ENCODE assay signal across 14 cellular contexts in the genomic region with DNA sequence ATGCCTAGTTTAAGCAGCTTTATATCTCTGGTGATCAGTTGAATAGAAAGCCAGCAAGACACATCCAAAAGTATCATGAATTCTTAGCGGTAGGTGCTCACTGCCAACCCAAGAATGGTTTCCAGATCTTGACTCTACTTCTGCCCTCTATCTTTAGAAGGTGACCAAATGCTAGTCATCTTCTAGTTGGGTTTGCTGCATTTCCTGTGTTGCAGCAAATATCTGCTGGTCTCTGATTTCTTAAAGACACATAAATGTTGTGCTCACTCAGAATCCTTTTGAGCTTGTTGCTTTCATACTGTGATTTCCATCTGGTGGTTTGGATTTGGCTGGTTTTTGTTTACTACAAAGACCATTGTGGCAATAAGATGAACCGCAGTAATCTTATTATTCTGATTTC. TPM values are rescaled to one million over a fixed set of nuclear protein-coding genes. Genes with fewer than 3 reads are reported as not detected.
DNase-seq lines count a peak whose midpoint lies in the region; ATAC-seq, FAIRE-seq and TF ChIP-seq lines count a peak whose summit lies in the region.
"Had no signal": no experiment of that assay in that cellular context is flagged by ENCODE, and none has a peak within 500 bp of the region (broad histone marks: within the 10 kb centered on the region; RNA-seq: fewer than 3 reads in every experiment).

No MANE protein-coding gene starts in this region.

- dilution Hi-C loops in mammary epithelial cell (cut with HindIII; ENCODE audit: low sequenced_read_pairs) = no loop called here

- POLR2A ChIA-PET in A549 (lab: Yijun Ruan, JAX) = no interaction called here

- TF ChIP-seq EP300 in A549 (IDR thresholded peaks at IDR 0.05) = no peak

- no peak for ATAC-seq in A549
- ATAC-seq in GM19035 (IDR thresholded peaks at IDR 0.05; ENCODE audit: unreplicated experiment) = no peak
- no peak for ATAC-seq in GM21529 (IDR thresholded peaks at IDR 0.05; ENCODE audit: unreplicated experiment)
- ATAC-seq: left lung, pancreas had no signal

- BruUV-seq in mammary epithelial cell (replicated peaks; lab: Mats Ljungman, UMichigan) = no TSS peak

- 86% methylated on average over 2 of the region's 2 CpGs for WGBS in A549 (ENCODE audit: missing lambda C conversion rate)
- 92% methylated on average over 2 of the region's 2 CpGs for WGBS in mammary epithelial cell (ENCODE audit: low coverage, missing lambda C conversion rate)
- WGBS in esophagus squamous epithelium, 2 donors = 84 to 90% methylated on average over 2 of the region's 2 CpGs

- H3K27me3 ChIP-seq in OCI-LY3 (ENCODE audit: low read depth, low read length) = no peaks in the 10 kb centered on the region
- H3K27me3 ChIP-seq in mammary epithelial cell (ENCODE audit: insufficient read depth, low read length) = no peaks in the 10 kb centered on the region
- no peaks in the 10 kb centered on the region for H3K27me3 ChIP-seq in MM.1S (replicated peaks; ENCODE audit: insufficient read depth, low read length)
- no peaks in the 10 kb centered on the region for H3K27me3 ChIP-seq in esophagus squamous epithelium
- H3K27me3 ChIP-seq: left lung, pancreas had no signal

- CTCF ChIA-PET in A549 (lab: Yijun Ruan, JAX) (interaction anchor here (0.7 to 0.9 kb wide), 2 partner anchors 16 to 24 kb away, joined by 3 to 6 read pairs; no protein-coding TSS in a partner anchor), mammary epithelial cell (lab: Charles Lee; ENCODE audit: low non-redundant PET) (no interaction called here)

- TF ChIP-seq CTCF in A549 (IDR thresholded peaks at IDR 0.05) (no peak), GM12865 (IDR thresholded peaks at IDR 0.05; ENCODE audit: insufficient read depth, low read depth, low read length, missing control alignments) (no peak), OCI-LY3 (IDR thresholded peaks at IDR 0.05; ENCODE audit: low read depth, low read length) (no peak), mammary epithelial cell (conservative IDR thresholded peaks at IDR 0.05 in 1 of 2, IDR thresholded peaks at IDR 0.05 in 1 of 2; ENCODE audit: extremely low read depth in 1 of 2, insufficient read depth in 1 of 2, low read depth in 1 of 2, low read length in 2 of 2) (no peak), MM.1S (IDR thresholded peaks at IDR 0.05; ENCODE audit: low read length) (no peak), esophagus squamous epithelium (IDR thresholded peaks at IDR 0.05) (no peak)

- H3K4me3 ChIP-seq in A549 (no peak overlapping the region), GM12865 (ENCODE audit: low read depth, low read length) (no peak overlapping the region; the same call in 1 of the 2 replicates), OCI-LY3 (ENCODE audit: low read length) (no peak overlapping the region), mammary epithelial cell (replicated peaks in 1 of 3; ENCODE audit: insufficient read depth in 1 of 3, low read depth in 2 of 3, low read length in 3 of 3) (no peak overlapping the region), MM.1S (ENCODE audit: low read length) (no peak overlapping the region), esophagus squamous epithelium (no peak overlapping the region)
- H3K4me3 ChIP-seq: pancreas had no signal

- DNase-seq in A549 (ENCODE audit: low read depth in 1 of 2, low spot score in 1 of 2) (no peak), GM12865 (ENCODE audit: low read depth) (peak; percentile 8), mammary epithelial cell (no peak), MM.1S (no peak), esophagus squamous epithelium (lab: John Stamatoyannopoulos, UW) (no peak)
- DNase-seq: activated CD8-positive, alpha-beta memory T cell treated with anti-CD3 and anti-CD28 coated beads for 24 hours; effector CD8-positive, alpha-beta T cell; left lung; NCI-H1417 treated with DMSO at 0.1 percent for 48 hours; NCI-H526; pancreas had no signal

- H4K20me1 ChIP-seq in OCI-LY3 (ENCODE audit: insufficient read depth, low read length) = peaks cover 10% of the 10 kb centered on the region
- peaks cover 2% of the 10 kb centered on the region for H4K20me1 ChIP-seq in mammary epithelial cell (ENCODE audit: insufficient read depth, low read length)
- peaks cover 4% of the 10 kb centered on the region; the same call in 1 of the 2 replicates for H4K20me1 ChIP-seq in MM.1S (ENCODE audit: insufficient read depth, low read length)

- H3K9me3 ChIP-seq in A549 = no peaks in the 10 kb centered on the region
- no peaks in the 10 kb centered on the region for H3K9me3 ChIP-seq in OCI-LY3 (ENCODE audit: insufficient read depth, low read length)
- H3K9me3 ChIP-seq in mammary epithelial cell (replicated peaks; ENCODE audit: insufficient read depth, low read length) = no peaks in the 10 kb centered on the region
- H3K9me3 ChIP-seq in MM.1S (replicated peaks; ENCODE audit: insufficient read depth, low read length) = no peaks in the 10 kb centered on the region
- no peaks in the 10 kb centered on the region for H3K9me3 ChIP-seq in esophagus squamous epithelium
- H3K9me3 ChIP-seq: left lung, pancreas had no signal

- H3K79me2 ChIP-seq in OCI-LY3 (ENCODE audit: low read length) (peaks cover 98% of the 10 kb centered on the region), mammary epithelial cell (ENCODE audit: insufficient read depth, low read length) (peaks cover 94% of the 10 kb centered on the region), MM.1S (ENCODE audit: low read length) (peaks cover 93% of the 10 kb centered on the region)

- H3K4me1 ChIP-seq in A549 (peaks cover 26% of the 10 kb centered on the region), OCI-LY3 (ENCODE audit: low read length) (peaks cover 25% of the 10 kb centered on the region), mammary epithelial cell (ENCODE audit: insufficient read depth, low read length) (peaks cover 25% of the 10 kb centered on the region), MM.1S (ENCODE audit: low read length) (peaks cover 5% of the 10 kb centered on the region), esophagus squamous epithelium (peaks cover 21 to 44% (median 28%) of the 10 kb centered on the region in 3 donors)

- TF ChIP-seq POLR2A in A549 (IDR thresholded peaks at IDR 0.05; ENCODE audit: low read length) (no peak), esophagus squamous epithelium (IDR thresholded peaks at IDR 0.05) (no peak)

- no peak for FAIRE-seq in A549 (lab: Jason Lieb, UNC)
- FAIRE-seq: pancreas had no signal

- H3K9me2 ChIP-seq in MM.1S (replicated peaks; ENCODE audit: insufficient read depth, low read length) = no peaks in the 10 kb centered on the region

- H3K4me2 ChIP-seq in A549 (peak overlapping the region; percentile 78), OCI-LY3 (ENCODE audit: low read length) (peak overlapping the region; percentile 32), mammary epithelial cell (ENCODE audit: insufficient read depth, low read depth, low read length) (peak overlapping the region; percentile 53), MM.1S (ENCODE audit: low read depth, low read length) (no peak overlapping the region)

- no peak overlapping the region for H3K9ac ChIP-seq in OCI-LY3 (ENCODE audit: low read length)
- H3K9ac ChIP-seq in mammary epithelial cell (ENCODE audit: insufficient read depth, low read length) = no peak overlapping the region
- no peak overlapping the region for H3K9ac ChIP-seq in MM.1S (ENCODE audit: low read length)

- intact Hi-C loops in mammary epithelial cell (cut with micrococcal nuclease) = loop anchor here (5.0 to 10.0 kb wide), 2 partner anchors 133 to 509 kb away; partner anchors contain the start of gene DHTKD1
- intact Hi-C loops in esophagus squamous epithelium (cut with DNase I) = no loop called here

- H3K36me3 ChIP-seq in OCI-LY3 (replicated peaks; ENCODE audit: low read depth, low read length) (peaks cover 21% of the 10 kb centered on the region), mammary epithelial cell (ENCODE audit: insufficient read depth, low read length) (peaks cover 4% of the 10 kb centered on the region), MM.1S (replicated peaks; ENCODE audit: insufficient read depth, low read length) (0 out of 2 replicates have a peak, but pooled peaks cover 5% of the 10 kb centered on the region), esophagus squamous epithelium (peaks cover 0 to 50% (median 9%) of the 10 kb centered on the region in 3 donors)

- 0 out of 2 replicates have a peak, but pooled peaks cover 6% of the 10 kb centered on the region for H3F3A ChIP-seq in MM.1S (ENCODE audit: insufficient read depth, low read length)

- TF ChIP-seq RAD21 in A549 (conservative IDR thresholded peaks at IDR 0.05 in 1 of 2, IDR thresholded peaks at IDR 0.05 in 1 of 2) = no peak

- H2AFZ ChIP-seq in OCI-LY3 (ENCODE audit: low read depth, low read length) (no peak overlapping the region), mammary epithelial cell (ENCODE audit: low read depth, low read length) (no peak overlapping the region), MM.1S (ENCODE audit: low read length) (no peak overlapping the region)

- H3K27ac ChIP-seq in A549 = no peak overlapping the region
- peak overlapping the region; percentile 65 for H3K27ac ChIP-seq in OCI-LY3 (ENCODE audit: low read length)
- no peak overlapping the region for H3K27ac ChIP-seq in mammary epithelial cell (ENCODE audit: insufficient read depth, low read depth, low read length)
- H3K27ac ChIP-seq in MM.1S (ENCODE audit: low read length) = no peak overlapping the region
- no peak overlapping the region for H3K27ac ChIP-seq in esophagus squamous epithelium
- H3K27ac ChIP-seq: left lung, pancreas had no signal

- in situ Hi-C loops in mammary epithelial cell (cut with MboI; ENCODE audit: low sequenced_read_pairs in 2 of 2) = no loop called here

TF ChIP-seq in A549, 52 proteins besides CTCF, POLR2A, EP300 and RAD21 (continues in another document):
- TF ChIP-seq HOXB5 (CRISPR knock-in tag; IDR thresholded peaks at IDR 0.05) (no peak), ZFP36 (IDR thresholded peaks at IDR 0.05; ENCODE audit: borderline replicate concordance, partially characterized antibody) (no peak), KDM1A (IDR thresholded peaks at IDR 0.05; ENCODE audit: low read depth) (no peak)

RNA-seq across cellular contexts. Expression of gene CDC123, which starts 2.2 kb away (rescaled TPM):
- 164 and 193 TPM in 2 replicates for polyA plus RNA-seq in A549 (2011; rRNA removed)
- 134 and 146 TPM in 2 replicates for polyA plus RNA-seq in A549 (2012; cell fraction: cytosol; rRNA removed)
- polyA plus RNA-seq in A549 (2012; cell fraction: nucleus; rRNA removed) = 52.2 and 53.9 TPM in 2 replicates
- 192 to 196 TPM (median 195 TPM) in 3 replicates for polyA plus RNA-seq in A549 (2017; fragmentation: RNase III; extraction: RNeasy Plus Mini Kit Qiagen cat#74134 plus additional on column Dnase treatment)
- polyA minus RNA-seq in A549 (2011; rRNA and poly(A)+ RNA removed) = 281 and 294 TPM in 2 replicates
- total RNA-seq in mammary epithelial cell = 10 to 100 TPM; 73.5 to 97.0 TPM
- polyA plus RNA-seq in mammary epithelial cell = 189 TPM
- polyA minus RNA-seq in mammary epithelial cell = 525 TPM
- total RNA-seq in esophagus squamous epithelium = 10 to 100 TPM; 37.4 to 84.8 (median 80.3) TPM

RNA-seq across cellular contexts. Expression of gene NUDT5, which starts 2.5 kb away (rescaled TPM):
- polyA plus RNA-seq in A549 (2011; rRNA removed) = 146 and 158 TPM in 2 replicates
- polyA plus RNA-seq in A549 (2012; cell fraction: cytosol; rRNA removed) = 103 and 114 TPM in 2 replicates
- 44.3 and 81.7 TPM in 2 replicates for polyA plus RNA-seq in A549 (2012; cell fraction: nucleus; rRNA removed)
- polyA plus RNA-seq in A549 (2017; fragmentation: RNase III; extraction: RNeasy Plus Mini Kit Qiagen cat#74134 plus additional on column Dnase treatment) = 190 to 213 TPM (median 191 TPM) in 3 replicates
- polyA minus RNA-seq in A549 (2011; rRNA and poly(A)+ RNA removed) = 53.0 and 54.0 TPM in 2 replicates
- 10 to 100 TPM; 46.3 to 78.9 TPM for total RNA-seq in mammary epithelial cell
- 105 TPM for polyA plus RNA-seq in mammary epithelial cell
- polyA minus RNA-seq in mammary epithelial cell = 51.5 TPM
- 10 to 100 TPM; 30.7 to 79.3 (median 42.3) TPM for total RNA-seq in esophagus squamous epithelium
